In the genomic region with DNA sequence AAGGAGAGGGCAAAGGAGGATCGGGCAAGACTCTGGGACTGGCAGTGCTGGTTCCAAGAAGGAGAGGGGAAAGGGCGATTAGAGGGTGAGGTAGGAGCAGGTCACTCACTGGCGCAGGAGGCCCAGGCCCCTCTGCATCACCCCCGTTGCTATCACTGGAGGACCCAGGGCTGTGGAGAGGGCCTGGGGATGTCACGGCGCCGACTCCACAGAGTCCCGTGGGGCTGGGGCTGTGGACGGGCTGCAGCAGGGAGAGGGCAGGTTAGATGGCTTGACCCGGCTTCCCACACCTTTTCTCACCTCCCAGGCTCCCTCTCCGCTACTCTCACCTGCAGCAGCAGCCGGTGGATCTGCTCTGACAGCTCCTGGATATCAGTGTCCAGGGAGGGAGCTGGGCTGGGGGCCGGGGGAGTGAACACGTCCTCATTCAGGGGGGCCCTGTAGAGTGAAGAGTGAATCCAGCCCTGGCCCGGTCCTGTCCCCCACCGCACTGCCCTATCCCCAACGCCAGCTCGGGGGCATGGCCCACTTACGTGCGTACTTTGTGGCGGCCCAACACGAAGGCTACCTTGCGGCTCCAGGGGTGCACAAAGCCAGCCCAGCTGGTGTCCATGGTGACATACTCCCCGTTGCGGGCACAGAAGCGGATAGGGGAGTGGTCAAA, we compare ENCODE assay signal across 18 cellular contexts. TPM values are rescaled to one million over a fixed set of nuclear protein-coding genes. Genes with fewer than 3 reads are reported as not detected.
DNase-seq lines count a peak whose midpoint lies in the region; ATAC-seq and TF ChIP-seq lines count a peak whose summit lies in the region.
"Had no signal": no experiment of that assay in that cellular context is flagged by ENCODE, and none has a peak within 500 bp of the region (broad histone marks: within the 10 kb centered on the region; RNA-seq: fewer than 3 reads in every experiment).

No MANE protein-coding gene starts in this region.

- H3K27ac Mint-ChIP-seq in chondrocyte (ENCODE audit: unreplicated experiment) (no peak overlapping the region), osteocyte (ENCODE audit: unreplicated experiment) (peak overlapping the region; percentile 57)
- H3K27ac Mint-ChIP-seq: activated naive CD4-positive, alpha-beta T cell treated with anti-CD3 and anti-CD28 coated beads for 36 hours; WTC11 had no signal

- H3K27ac ChIP-seq in left ventricle myocardium inferior (replicated peaks) (peak overlapping the region; percentile 99), upper lobe of left lung (peak overlapping the region in 3 of 4 donors; percentile 37 to 61 (median 60)), substantia nigra (ENCODE audit: low read depth, low read length, poor library complexity, severe bottlenecking) (no peak overlapping the region), trophoblast cell (ENCODE audit: low read depth, low read length) (no peak overlapping the region)

- H4K12ac ChIP-seq in trophoblast cell (ENCODE audit: low read depth, low read length): no peak overlapping the region

- H3K9ac ChIP-seq in trophoblast cell (ENCODE audit: low read length): no peak overlapping the region

- no peak overlapping the region for H3K4me2 ChIP-seq in trophoblast cell (ENCODE audit: low read length)

- no peaks in the 10 kb centered on the region for H3K27me3 ChIP-seq in left ventricle myocardium inferior (ENCODE audit: low read depth)
- no peaks in the 10 kb centered on the region for H3K27me3 ChIP-seq in upper lobe of left lung
- no peaks in the 10 kb centered on the region for H3K27me3 ChIP-seq in trophoblast cell (ENCODE audit: insufficient read depth, low read length)

- 92 to 95% methylated on average over 25 to 26 of the region's 26 CpGs for WGBS in upper lobe of left lung, 2 donors
- WGBS in trophoblast cell (ENCODE audit: extremely low coverage, insufficient coverage, insufficient read length): no CpG with 5 or more reads among the region's 26 CpGs

- intact Hi-C loops in left ventricle myocardium inferior (cut with micrococcal nuclease): no loop called here
- intact Hi-C loops in cardiac septum (cut with DNase I): no loop called here

- H2BK12ac ChIP-seq in trophoblast cell (ENCODE audit: low read length): no peak overlapping the region

- H3K4me3 Mint-ChIP-seq in chondrocyte (ENCODE audit: unreplicated experiment): no peak overlapping the region
- no peak overlapping the region for H3K4me3 Mint-ChIP-seq in osteocyte (ENCODE audit: unreplicated experiment)
- H3K4me3 Mint-ChIP-seq: activated naive CD4-positive, alpha-beta T cell treated with anti-CD3 and anti-CD28 coated beads for 36 hours; WTC11 had no signal

- no peak overlapping the region for H3K18ac ChIP-seq in trophoblast cell (ENCODE audit: low read length)

- H3K9me3 Mint-ChIP-seq in chondrocyte (ENCODE audit: low read depth): no peaks in the 10 kb centered on the region
- no peaks in the 10 kb centered on the region for H3K9me3 Mint-ChIP-seq in osteocyte (ENCODE audit: unreplicated experiment)
- H3K9me3 Mint-ChIP-seq: activated naive CD4-positive, alpha-beta T cell treated with anti-CD3 and anti-CD28 coated beads for 36 hours; WTC11 had no signal

- no peak for TF ChIP-seq POLR2A in upper lobe of left lung (IDR thresholded peaks at IDR 0.05)

- H3K4me1 Mint-ChIP-seq in chondrocyte (ENCODE audit: low read depth) (peaks cover 15% of the 10 kb centered on the region), osteocyte (ENCODE audit: unreplicated experiment) (peaks cover 14% of the 10 kb centered on the region)
- H3K4me1 Mint-ChIP-seq: WTC11 had no signal

- DNase-seq in left ventricle myocardium inferior (no peak), cardiac septum (ENCODE audit: low spot score) (no peak), chondrocyte (ENCODE audit: low spot score) (peak; percentile 90), osteocyte (ENCODE audit: extremely low spot score, unreplicated experiment) (no peak), upper lobe of left lung (peak in 1 of 2 donors; percentile 78), substantia nigra (lab: John Stamatoyannopoulos, UW) (no peak), activated gamma-delta T cell treated with Interleukin-2 at 50 U/mL for 16 hours (no peak), trophoblast cell (no peak)
- DNase-seq: activated naive CD4-positive, alpha-beta T cell treated with anti-CD3 and anti-CD28 coated beads for 36 hours; immature natural killer cell; KG1; midbrain; NCI-H1092; NCI-H82; occipital lobe; stimulated activated naive CD4-positive, alpha-beta T cell; SW 1271 had no signal

- H4K91ac ChIP-seq in trophoblast cell (ENCODE audit: low read depth, low read length): no peak overlapping the region

- H3K4me3 ChIP-seq in left ventricle myocardium inferior (no peak overlapping the region), upper lobe of left lung (no peak overlapping the region), trophoblast cell (ENCODE audit: low read depth, low read length) (no peak overlapping the region)

- no peak overlapping the region for H3K23ac ChIP-seq in trophoblast cell (ENCODE audit: low read length)

- H2AK5ac ChIP-seq in trophoblast cell (ENCODE audit: low read length): no peak overlapping the region

- ATAC-seq in upper lobe of left lung (ENCODE audit: low FRiP score in 2 of 2): no peak
- ATAC-seq: WTC11 had no signal

- H3K36me3 Mint-ChIP-seq in chondrocyte (ENCODE audit: low read depth): peaks cover 40% of the 10 kb centered on the region
- peaks cover 48% of the 10 kb centered on the region for H3K36me3 Mint-ChIP-seq in osteocyte (ENCODE audit: unreplicated experiment)

- peaks cover 2% of the 10 kb centered on the region for H3K79me2 ChIP-seq in trophoblast cell (ENCODE audit: control insufficient read depth, insufficient read depth, low read length, poor library complexity)

- no peak overlapping the region for H2BK5ac ChIP-seq in trophoblast cell (ENCODE audit: low read depth, low read length, poor library complexity)

- H3K14ac ChIP-seq in trophoblast cell (ENCODE audit: low read length): no peak overlapping the region

- H3K27me3 Mint-ChIP-seq in chondrocyte (ENCODE audit: low read depth) (no peaks in the 10 kb centered on the region), osteocyte (ENCODE audit: unreplicated experiment) (no peaks in the 10 kb centered on the region)

- H3K9me3 ChIP-seq in left ventricle myocardium inferior (replicated peaks): no peaks in the 10 kb centered on the region
- no peaks in the 10 kb centered on the region for H3K9me3 ChIP-seq in upper lobe of left lung
- H3K9me3 ChIP-seq in trophoblast cell (ENCODE audit: insufficient read depth, low read depth, low read length): no peaks in the 10 kb centered on the region

- no peak overlapping the region for H2BK120ac ChIP-seq in trophoblast cell (ENCODE audit: insufficient read depth, low read length, poor library complexity)

- TF ChIP-seq EP300 in upper lobe of left lung (IDR thresholded peaks at IDR 0.05): no peak

- H3K79me1 ChIP-seq in trophoblast cell (ENCODE audit: low read length): peaks cover 5% of the 10 kb centered on the region

- no peak overlapping the region for H3K4ac ChIP-seq in trophoblast cell (ENCODE audit: low read depth, low read length)

- no peak overlapping the region for H2AFZ ChIP-seq in trophoblast cell (ENCODE audit: insufficient read depth, low read length, poor library complexity)

- H4K8ac ChIP-seq in trophoblast cell (ENCODE audit: low read depth, low read length): no peak overlapping the region

- TF ChIP-seq CTCF in left ventricle myocardium inferior (IDR thresholded peaks at IDR 0.05; ENCODE audit: borderline replicate concordance) (no peak), chondrocyte (IDR thresholded peaks at IDR 0.05) (no peak), osteocyte (IDR thresholded peaks at IDR 0.05) (no peak), upper lobe of left lung (IDR thresholded peaks at IDR 0.05) (no peak)

- H3K4me1 ChIP-seq in left ventricle myocardium inferior (peaks cover 82% of the 10 kb centered on the region), upper lobe of left lung (peaks cover 14 to 50% (median 18%) of the 10 kb centered on the region in 4 donors), trophoblast cell (ENCODE audit: control insufficient read depth in 1 of 2, insufficient read depth in 2 of 2, low read length in 2 of 2) (peaks cover 5 to 13% of the 10 kb centered on the region in 2 experiments)

- H3K36me3 ChIP-seq in left ventricle myocardium inferior (peaks cover 86% of the 10 kb centered on the region), upper lobe of left lung (peaks cover 79 to 87% (median 85%) of the 10 kb centered on the region in 4 donors), trophoblast cell (ENCODE audit: control insufficient read depth in 1 of 2, insufficient read depth in 2 of 2, low read length in 2 of 2) (peaks cover 58 to 66% of the 10 kb centered on the region in 2 experiments)

RNA-seq across cellular contexts. Expression of a gene that starts 4.9 kb away (rescaled TPM):
- total RNA-seq in left ventricle myocardium inferior: 109 TPM
- 47.8 TPM for total RNA-seq in cardiac septum
- 68.0 to 87.6 TPM (median 75.9 TPM) in 3 replicates for total RNA-seq in chondrocyte
- 106 and 173 TPM in 2 replicates for total RNA-seq in osteocyte
- total RNA-seq in upper lobe of left lung: 100 to 1,000 TPM; 112 to 358 (median 288) TPM
- 13.5 and 14.1 TPM in 2 replicates for polyA plus RNA-seq in trophoblast cell (2013)

RNA-seq across cellular contexts. Expression of a gene that starts 15.5 kb away (rescaled TPM):
- total RNA-seq in left ventricle myocardium inferior (59.6 TPM), cardiac septum (63.9 TPM), chondrocyte (45.4 to 58.1 TPM (median 46.7 TPM) in 3 replicates), osteocyte (57.2 and 70.0 TPM in 2 replicates), upper lobe of left lung (10 to 100 TPM; 27.2 to 75.8 (median 49.8) TPM)
- polyA plus RNA-seq in trophoblast cell (2013): 31.6 and 33.5 TPM in 2 replicates

RNA-seq across cellular contexts. Expression of a gene that starts 23.4 kb away (rescaled TPM):
- total RNA-seq in left ventricle myocardium inferior (not detected), cardiac septum (0.65 TPM), chondrocyte (0.51 to 1.5 TPM (median 0.70 TPM) in 3 replicates), osteocyte (2.0 and 2.3 TPM in 2 replicates), upper lobe of left lung (1 to 10 TPM in 1 of 6 donors, not detected in 5; 4.9 TPM)
- 0.29 and 0.49 TPM in 2 replicates for polyA plus RNA-seq in trophoblast cell (2013)
- polyA plus RNA-seq: immature natural killer cell had no signal

RNA-seq across cellular contexts. Expression of a gene that starts 28.9 kb away (rescaled TPM):
- total RNA-seq in left ventricle myocardium inferior (7.9 TPM), cardiac septum (8.7 TPM), chondrocyte (7.8 to 12.1 TPM (median 8.4 TPM) in 3 replicates), osteocyte (8.4 and 10.5 TPM in 2 replicates), upper lobe of left lung (10 to 100 TPM; 11.5 to 32.5 (median 17.3) TPM)
- polyA plus RNA-seq in trophoblast cell (2013): 7.4 and 7.6 TPM in 2 replicates

RNA-seq across cellular contexts. Expression of a gene that starts 29.0 kb away (rescaled TPM):
- total RNA-seq in left ventricle myocardium inferior: not detected
- not detected for total RNA-seq in cardiac septum
- 0.12 to 0.13 TPM (median 0.12 TPM) in 3 replicates for total RNA-seq in chondrocyte
- not detected in 2 replicates for total RNA-seq in osteocyte
- total RNA-seq in upper lobe of left lung: not detected
- 0.26 and 0.31 TPM in 2 replicates for polyA plus RNA-seq in trophoblast cell (2013)
- total RNA-seq: activated naive CD4-positive, alpha-beta T cell treated with anti-CD3 and anti-CD28 coated beads for 36 hours had no signal
- polyA plus RNA-seq: immature natural killer cell had no signal

Comparison
In these comparisons a context has a peak if more than half of its experiments do, and no peak if none do; other contexts are left out.
1. H3K27ac ChIP-seq: peak in left ventricle myocardium inferior (single experiment) and upper lobe of left lung (3 of 4); none in substantia nigra (single experiment) and trophoblast cell (single experiment).